In genomic region chr11:17408026-17408425, GRCh38 we compare ENCODE assay signal across 36 cellular contexts. TPM values are rescaled to one million over a fixed set of nuclear protein-coding genes. Genes with fewer than 3 reads are reported as not detected.
"Had no signal": no experiment of that assay in that cellular context is flagged by ENCODE, and none has a peak within 500 bp of the region (broad histone marks: within the 10 kb centered on the region; RNA-seq: fewer than 3 reads in every experiment).

No MANE protein-coding gene starts in this region.

- H3K9me3 ChIP-seq: adrenal gland, body of pancreas, esophagus squamous epithelium had no signal

- H3K27me3 ChIP-seq: adrenal gland, body of pancreas had no signal

- H3K4me3 ChIP-seq: adrenal gland, body of pancreas, esophagus squamous epithelium had no signal

- ATAC-seq: activated CD4-positive, alpha-beta T cell treated with anti-CD3 and anti-CD28 coated beads for 36 hours; activated CD8-positive, alpha-beta memory T cell treated with anti-CD3 and anti-CD28 coated beads, Interleukin-2, amount 10 ng/mL, durations not matched to agents 7 days and 5 days; activated CD8-positive, alpha-beta T cell treated with anti-CD3 and anti-CD28 coated beads, Interleukin-2, amount 10 ng/mL, durations not matched to agents 7 days and 5 days; activated naive CD8-positive, alpha-beta T cell treated with anti-CD3 and anti-CD28 coated beads, Interleukin-2, amount 50 U/mL, for 24 hours; body of pancreas; effector memory CD8-positive, alpha-beta T cell; T-helper 17 cell had no signal

- H3K36me3 ChIP-seq: adrenal gland, esophagus squamous epithelium had no signal

- DNase-seq: activated B cell treated with CpG ODN at 0.5 μM for 24 hours; activated CD4-positive, alpha-beta memory T cell treated with anti-CD3 and anti-CD28 coated beads for 36 hours; activated CD4-positive, alpha-beta T cell treated with anti-CD3 and anti-CD28 coated beads for 36 hours; activated CD4-positive, alpha-beta T cell treated with anti-CD3 and anti-CD28 coated beads, Interleukin-2, amount 10 ng/mL, durations not matched to agents 24 days and 14 days; activated CD4-positive, CD25-positive, alpha-beta regulatory T cell treated with anti-CD3 and anti-CD28 coated beads, Interleukin-2, amount 50 U/mL, for 72 hours; activated CD8-positive, alpha-beta memory T cell treated with anti-CD3 and anti-CD28 coated beads, Interleukin-2, amount 10 ng/mL, durations not matched to agents 7 days and 5 days; activated CD8-positive, alpha-beta memory T cell treated with anti-CD3 and anti-CD28 coated beads, Interleukin-2, amount 50 U/mL, for 4 hours; activated CD8-positive, alpha-beta T cell treated with anti-CD3 and anti-CD28 coated beads, Interleukin-2, amount 10 ng/mL, durations not matched to agents 7 days and 5 days; activated effector memory CD4-positive, alpha-beta T cell treated with anti-CD3 and anti-CD28 coated beads, Interleukin-2, amount 50 U/mL, for 16 hours; activated naive CD4-positive, alpha-beta T cell treated with anti-CD3 and anti-CD28 coated beads for 36 hours; activated naive CD8-positive, alpha-beta T cell treated with anti-CD3 and anti-CD28 coated beads for 36 hours; activated naive CD8-positive, alpha-beta T cell treated with anti-CD3 and anti-CD28 coated beads, Interleukin-2, amount 50 U/mL, for 24 hours; activated T-cell treated with anti-CD3 and anti-CD28 coated beads, Interleukin-2, amount 50 U/mL, for 1 hour; activated T-cell treated with anti-CD3 and anti-CD28 coated beads, Interleukin-2, amount 50 U/mL, for 48 hours; adrenal gland; amygdala; body of pancreas; caudate nucleus; cortex of kidney; dermis blood vessel endothelial cell; effector CD4-positive, alpha-beta T cell; effector memory CD8-positive, alpha-beta T cell; esophagus squamous epithelium; foreskin melanocyte; head of caudate nucleus; T-helper 1 cell; T-helper 17 cell; T1000; WERI-Rb-1 had no signal

- H3K27ac ChIP-seq: body of pancreas, epithelial cell of prostate, esophagus squamous epithelium, WERI-Rb-1 had no signal

- FAIRE-seq: colon, endometrium, endothelial cell of umbilical vein had no signal

RNA-seq across cellular contexts. Expression of gene KCNJ11, which starts 19.6 kb away (rescaled TPM):
- total RNA-seq: chondrocyte, endothelial cell of umbilical vein, fibroblast of lung, fibroblast of villous mesenchyme had no signal
- polyA plus RNA-seq: fibroblast of lung had no signal
